ENCODE assay signal across 23 cellular contexts in genomic region chr14:68260121-68260520, GRCh38.
A peak's percentile ranks its signal among the peaks of the same experiment; 100 is the strongest.
DNase-seq lines count a peak whose midpoint lies in the region; ATAC-seq and TF ChIP-seq lines count a peak whose summit lies in the region.
"Had no signal": no experiment of that assay in that cellular context is flagged by ENCODE, and none has a peak within 500 bp of the region (broad histone marks: within the 10 kb centered on the region; RNA-seq: fewer than 3 reads in every experiment).

No MANE protein-coding gene starts in this region.

- H3K4me3 ChIP-seq in neuronal stem cell (ENCODE audit: low read length in 2 of 2) = no peak overlapping the region
- H3K4me3 ChIP-seq: hepatocyte, psoas muscle, smooth muscle cell, suprapubic skin had no signal

- H3K9me3 ChIP-seq in CD4-positive, alpha-beta T cell (ENCODE audit: control insufficient read depth, low read length) = no peaks in the 10 kb centered on the region
- peaks cover 0 to 5% of the 10 kb centered on the region in 2 donors for H3K9me3 ChIP-seq in neuronal stem cell (replicated peaks in 1 of 2; ENCODE audit: control insufficient read depth in 2 of 2, insufficient read depth in 1 of 2, low read depth in 1 of 2, low read length in 2 of 2)
- H3K9me3 ChIP-seq: psoas muscle, suprapubic skin had no signal

- no CpG with 5 or more reads among the region's 2 CpGs for WGBS in neuronal stem cell (ENCODE audit: extremely low coverage in 2 of 2, insufficient read length in 2 of 2, insufficient replicate concordance in 1 of 2), 2 donors

- H3K27ac ChIP-seq in CD4-positive, alpha-beta T cell (ENCODE audit: low read depth, low read length) = peak overlapping the region; percentile 4
- H3K27ac ChIP-seq in neuronal stem cell (replicated peaks; ENCODE audit: low read length) = peak overlapping the region; percentile 43
- H3K27ac ChIP-seq: epithelial cell of prostate, foreskin keratinocyte, psoas muscle, suprapubic skin had no signal

- H2BK120ac ChIP-seq in neuronal stem cell (ENCODE audit: low read depth, low read length) = no peak overlapping the region

- TF ChIP-seq CTCF in CD4-positive, alpha-beta T cell (IDR thresholded peaks at IDR 0.05) = no peak
- TF ChIP-seq CTCF in endothelial cell (IDR thresholded peaks at IDR 0.05; ENCODE audit: unreplicated experiment) = no peak

- H4K8ac ChIP-seq in neuronal stem cell (ENCODE audit: low read depth, low read length) = no peak overlapping the region

- H2AK5ac ChIP-seq in neuronal stem cell (ENCODE audit: low read depth, low read length) = no peak overlapping the region

- CTCF ChIA-PET in CD4-positive, alpha-beta T cell (lab: Charles Lee) = interaction anchor here (1.0 kb wide), 1 partner anchor 11 kb away, joined by 3 read pairs; no protein-coding TSS in a partner anchor

- intact Hi-C loops in CD4-positive, alpha-beta T cell (cut with DNase I, micrococcal nuclease) = loop anchor here in 1 of 2 experiments (10.0 kb wide), 1 partner anchor 425 kb away; no protein-coding TSS in a partner anchor

- no peaks in the 10 kb centered on the region for H3K27me3 ChIP-seq in CD4-positive, alpha-beta T cell (ENCODE audit: control insufficient read depth, insufficient read depth, low read length)
- H3K27me3 ChIP-seq in neuronal stem cell (ENCODE audit: control insufficient read depth in 3 of 3, insufficient read depth in 3 of 3, low read depth in 1 of 3, low read length in 3 of 3) = no peaks in the 10 kb centered on the region
- H3K27me3 ChIP-seq: foreskin keratinocyte, hepatocyte, suprapubic skin had no signal

- no peak overlapping the region for H4K91ac ChIP-seq in neuronal stem cell (ENCODE audit: low read depth, low read length, poor library complexity)

- no peaks in the 10 kb centered on the region for H3K36me3 Mint-ChIP-seq in CD4-positive, alpha-beta T cell (ENCODE audit: low read depth)
- peaks cover 2% of the 10 kb centered on the region for H3K36me3 Mint-ChIP-seq in IgD-negative memory B cell
- H3K36me3 Mint-ChIP-seq in endothelial cell (ENCODE audit: low read depth, unreplicated experiment) = no peaks in the 10 kb centered on the region

- H2AFZ ChIP-seq in neuronal stem cell (ENCODE audit: low read length) = no peak overlapping the region
- H2AFZ ChIP-seq: hepatocyte had no signal

- no peaks in the 10 kb centered on the region for H3K36me3 ChIP-seq in neuronal stem cell (replicated peaks in 1 of 2; ENCODE audit: control insufficient read depth in 2 of 2, insufficient read depth in 2 of 2, low read length in 2 of 2)
- H3K36me3 ChIP-seq: suprapubic skin had no signal

- no peak overlapping the region for H2BK5ac ChIP-seq in neuronal stem cell (ENCODE audit: low read length)

- no peak overlapping the region for H3K4ac ChIP-seq in neuronal stem cell (ENCODE audit: low read length)

- no peak for ATAC-seq in CD4-positive, alpha-beta T cell (ENCODE audit: poor library complexity)
- ATAC-seq in GM18907 (IDR thresholded peaks at IDR 0.05; ENCODE audit: unreplicated experiment) = no peak
- ATAC-seq in GM21825 (IDR thresholded peaks at IDR 0.05; ENCODE audit: unreplicated experiment) = no peak
- ATAC-seq: foreskin keratinocyte, HepG2, psoas muscle, Right ventricle myocardium inferior had no signal

- POLR2A ChIA-PET in CD4-positive, alpha-beta T cell (lab: Charles Lee) = interaction anchor here (1.2 to 3.5 kb wide), 10 partner anchors 10 to 555 kb away, joined by 3 to 27 read pairs (median 6); partner anchors contain the start of gene ZFP36L1

- DNase-seq in CD4-positive, alpha-beta T cell = no peak
- DNase-seq in endothelial cell (ENCODE audit: low spot score) = no peak
- DNase-seq in neuronal stem cell (ENCODE audit: low spot score) = no peak
- no peak for DNase-seq in DMS114 treated with DMSO at 0.1 percent for 48 hours (lab: John Stamatoyannopoulos, UW; ENCODE audit: unreplicated experiment)
- DNase-seq in SK-N-DZ (ENCODE audit: low spot score) = no peak
- DNase-seq: activated CD4-positive, alpha-beta memory T cell treated with anti-CD3 and anti-CD28 coated beads, Interleukin-2, amount 10 ng/mL, durations not matched to agents 7 days and 5 days; activated T-cell treated with anti-CD3 and anti-CD28 coated beads, Interleukin-2, amount 50 U/mL, for 24 hours; DMS79 treated with DMSO at 0.1 percent for 48 hours; foreskin keratinocyte; mammary epithelial cell; NCI-H524 treated with DMSO at 0.1 percent for 48 hours; nephron progenitor cell; psoas muscle had no signal

- H3K9ac ChIP-seq in neuronal stem cell (ENCODE audit: low read depth, low read length, poor library complexity) = no peak overlapping the region

- H3K14ac ChIP-seq in neuronal stem cell (ENCODE audit: low read length) = no peak overlapping the region

- H3K4me1 Mint-ChIP-seq in CD4-positive, alpha-beta T cell (ENCODE audit: low read depth) = peaks cover 82% of the 10 kb centered on the region
- H3K4me1 Mint-ChIP-seq in IgD-negative memory B cell (peaks cover 47 to 49% (median 47%) of the 10 kb centered on the region in 3 donors), endothelial cell (ENCODE audit: unreplicated experiment) (peaks cover 69% of the 10 kb centered on the region)

- H3K9me3 Mint-ChIP-seq in CD4-positive, alpha-beta T cell = no peaks in the 10 kb centered on the region
- no peaks in the 10 kb centered on the region for H3K9me3 Mint-ChIP-seq in IgD-negative memory B cell
- no peaks in the 10 kb centered on the region for H3K9me3 Mint-ChIP-seq in endothelial cell (ENCODE audit: unreplicated experiment)
- H3K9me3 Mint-ChIP-seq: activated CD4-positive, alpha-beta memory T cell treated with anti-CD3 and anti-CD28 coated beads, Interleukin-2, amount 10 ng/mL, durations not matched to agents 7 days and 5 days; activated T-cell treated with anti-CD3 and anti-CD28 coated beads, Interleukin-2, amount 50 U/mL, for 24 hours; dendritic cell treated with granulocyte-macrophage colony-stimulating factor and Interleukin-4, amounts not matched to agents 40 ng/mL and 50 ng/mL, for 4 days; nephron progenitor cell had no signal

- H3K27ac Mint-ChIP-seq in CD4-positive, alpha-beta T cell = peak overlapping the region; percentile 79
- peak overlapping the region in 2 of 3 donors; percentile 6 to 74 for H3K27ac Mint-ChIP-seq in IgD-negative memory B cell
- H3K27ac Mint-ChIP-seq in endothelial cell (ENCODE audit: unreplicated experiment) = peak overlapping the region; percentile 88
- H3K27ac Mint-ChIP-seq: activated CD4-positive, alpha-beta memory T cell treated with anti-CD3 and anti-CD28 coated beads, Interleukin-2, amount 10 ng/mL, durations not matched to agents 7 days and 5 days; dendritic cell treated with granulocyte-macrophage colony-stimulating factor and Interleukin-4, amounts not matched to agents 40 ng/mL and 50 ng/mL, for 4 days; nephron progenitor cell had no signal

- no peak overlapping the region for H3K4me3 Mint-ChIP-seq in CD4-positive, alpha-beta T cell
- H3K4me3 Mint-ChIP-seq in IgD-negative memory B cell (peak overlapping the region in 2 of 4 donors; percentile 34 to 41), endothelial cell (ENCODE audit: unreplicated experiment) (peak overlapping the region; percentile 47)
- H3K4me3 Mint-ChIP-seq: activated CD4-positive, alpha-beta memory T cell treated with anti-CD3 and anti-CD28 coated beads, Interleukin-2, amount 10 ng/mL, durations not matched to agents 7 days and 5 days; activated T-cell treated with anti-CD3 and anti-CD28 coated beads, Interleukin-2, amount 50 U/mL, for 24 hours; dendritic cell treated with granulocyte-macrophage colony-stimulating factor and Interleukin-4, amounts not matched to agents 40 ng/mL and 50 ng/mL, for 4 days; nephron progenitor cell had no signal

- peaks cover 27 to 39% of the 10 kb centered on the region in 2 donors for H3K4me1 ChIP-seq in neuronal stem cell (ENCODE audit: control insufficient read depth in 2 of 2, insufficient read depth in 1 of 2, low read depth in 1 of 2, low read length in 2 of 2)
- H3K4me1 ChIP-seq: psoas muscle had no signal

- H3K4me2 ChIP-seq in neuronal stem cell (ENCODE audit: insufficient read depth, low read length, poor library complexity, severe bottlenecking) = no peak overlapping the region
- H3K4me2 ChIP-seq: hepatocyte had no signal

- no peak overlapping the region for H2BK12ac ChIP-seq in neuronal stem cell (ENCODE audit: low read length)

- no peak overlapping the region for H3K23ac ChIP-seq in neuronal stem cell (ENCODE audit: low read depth, low read length, poor library complexity)

- no peaks in the 10 kb centered on the region for H3K27me3 Mint-ChIP-seq in CD4-positive, alpha-beta T cell
- H3K27me3 Mint-ChIP-seq in IgD-negative memory B cell (no peaks in the 10 kb centered on the region), endothelial cell (ENCODE audit: unreplicated experiment) (no peaks in the 10 kb centered on the region)
- H3K27me3 Mint-ChIP-seq: activated CD4-positive, alpha-beta memory T cell treated with anti-CD3 and anti-CD28 coated beads, Interleukin-2, amount 10 ng/mL, durations not matched to agents 7 days and 5 days; activated T-cell treated with anti-CD3 and anti-CD28 coated beads, Interleukin-2, amount 50 U/mL, for 24 hours; dendritic cell treated with granulocyte-macrophage colony-stimulating factor and Interleukin-4, amounts not matched to agents 40 ng/mL and 50 ng/mL, for 4 days had no signal

- H2BK15ac ChIP-seq in neuronal stem cell (ENCODE audit: low read length) = no peak overlapping the region

- H3K79me1 ChIP-seq in neuronal stem cell (ENCODE audit: low read depth, low read length) = no peaks in the 10 kb centered on the region

- no peak overlapping the region for H3K18ac ChIP-seq in neuronal stem cell (ENCODE audit: low read length)
